Comparison of ENCODE assay signal across 17 cellular contexts in the genomic region with DNA sequence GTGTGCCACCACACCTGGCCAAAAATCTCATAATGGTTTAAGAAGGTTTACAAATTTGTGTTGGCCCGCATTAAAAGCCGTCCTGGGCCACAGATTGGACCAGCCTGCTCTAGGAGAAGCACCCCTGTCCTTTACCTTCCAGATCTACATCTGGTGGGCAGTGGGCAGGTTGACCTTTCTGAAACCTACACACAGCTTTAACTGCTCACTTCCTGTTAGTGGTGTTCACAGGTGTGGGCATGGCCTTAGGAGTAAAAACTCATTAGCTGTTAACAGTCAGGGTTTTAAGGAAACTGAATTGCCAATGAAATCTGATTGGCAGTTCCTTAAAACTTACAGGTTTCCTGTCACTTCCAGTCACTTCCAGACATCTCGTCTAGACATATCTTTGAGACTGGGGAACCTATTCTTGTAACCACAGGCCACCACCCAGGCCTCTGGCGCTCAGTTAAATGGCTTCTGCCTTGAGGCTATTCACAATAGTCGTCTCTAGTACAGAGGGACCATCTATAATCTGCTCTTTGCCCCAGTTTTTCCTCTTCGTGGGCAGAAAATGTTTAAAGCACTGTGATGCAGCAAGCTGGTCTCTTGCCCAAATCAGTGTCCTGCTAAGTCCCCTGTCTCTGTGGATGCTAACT. TPM values are rescaled to one million over a fixed set of nuclear protein-coding genes. Genes with fewer than 3 reads are reported as not detected.
DNase-seq lines count a peak whose midpoint lies in the region; ATAC-seq, FAIRE-seq and TF ChIP-seq lines count a peak whose summit lies in the region.
"Had no signal": no experiment of that assay in that cellular context is flagged by ENCODE, and none has a peak within 500 bp of the region (broad histone marks: within the 10 kb centered on the region; RNA-seq: fewer than 3 reads in every experiment).

No MANE protein-coding gene starts in this region.

- no peak overlapping the region for H3K27ac ChIP-seq in MM.1S (ENCODE audit: low read length)
- H3K27ac ChIP-seq: Peyer's patch had no signal

- no peak for FAIRE-seq in GM12891 (lab: Jason Lieb, UNC)

- no peaks in the 10 kb centered on the region for H3F3A ChIP-seq in MM.1S (ENCODE audit: insufficient read depth, low read length)

- H3K9me3 Mint-ChIP-seq in chondrocyte (ENCODE audit: low read depth), result peaks cover 18% of the 10 kb centered on the region
- peaks cover 7 to 12% of the 10 kb centered on the region in 2 donors for H3K9me3 Mint-ChIP-seq in stimulated activated naive B cell treated with anti-CD40 and anti-IgM and Interleukin-4, amounts not matched to agents 10 μg/mL and 1 μg/mL and 100 μg/mL, for 72 hours

- DNase-seq in GM12891 (ENCODE audit: insufficient read length, low spot score), result no peak
- peak; percentile 34 for DNase-seq in MM.1S
- DNase-seq in chondrocyte (ENCODE audit: low spot score), result no peak
- no peak for DNase-seq in stimulated activated naive B cell treated with anti-CD40 and anti-IgM and Interleukin-4, amounts not matched to agents 10 μg/mL and 1 μg/mL and 100 μg/mL, for 72 hours
- DNase-seq in Right ventricle myocardium inferior (ENCODE audit: missing footprints), result no peak
- DNase-seq in GM03348 (ENCODE audit: low spot score), result no peak
- DNase-seq: DMS153, NCI-H187 treated with DMSO at 0.1 percent for 48 hours had no signal

- no peak for TF ChIP-seq POLR2A in GM12891 (IDR thresholded peaks at IDR 0.05; ENCODE audit: low read depth, low read length)

- H4K20me1 ChIP-seq in MM.1S (ENCODE audit: insufficient read depth, low read length), result no peaks in the 10 kb centered on the region

- no peaks in the 10 kb centered on the region for H3K9me2 ChIP-seq in MM.1S (replicated peaks; ENCODE audit: insufficient read depth, low read length)

- no peak overlapping the region for H2AFZ ChIP-seq in MM.1S (ENCODE audit: low read length)

- no peak overlapping the region for H3K4me3 ChIP-seq in MM.1S (ENCODE audit: low read length)
- H3K4me3 ChIP-seq: Peyer's patch had no signal

- H3K4me3 Mint-ChIP-seq in chondrocyte (ENCODE audit: unreplicated experiment), result no peak overlapping the region
- H3K4me3 Mint-ChIP-seq in stimulated activated naive B cell treated with anti-CD40 and anti-IgM and Interleukin-4, amounts not matched to agents 10 μg/mL and 1 μg/mL and 100 μg/mL, for 72 hours, result no peak overlapping the region
- H3K4me3 Mint-ChIP-seq: CD4-positive, alpha-beta T cell had no signal

- peak; percentile 80 to 85 for ATAC-seq in stimulated activated naive B cell treated with anti-CD40 and anti-IgM and Interleukin-4, amounts not matched to agents 10 μg/mL and 1 μg/mL and 100 μg/mL, for 72 hours (replicated peaks)
- no peak for ATAC-seq in Right ventricle myocardium inferior
- no peak for ATAC-seq in HG03095 (IDR thresholded peaks at IDR 0.05; ENCODE audit: unreplicated experiment)

- H3K27ac Mint-ChIP-seq in chondrocyte (ENCODE audit: unreplicated experiment), result peak overlapping the region; percentile 41
- no peak overlapping the region for H3K27ac Mint-ChIP-seq in stimulated activated naive B cell treated with anti-CD40 and anti-IgM and Interleukin-4, amounts not matched to agents 10 μg/mL and 1 μg/mL and 100 μg/mL, for 72 hours
- H3K27ac Mint-ChIP-seq: CD4-positive, alpha-beta T cell had no signal

- no peaks in the 10 kb centered on the region; the same call in 1 of the 2 replicates for H3K27me3 ChIP-seq in MM.1S (replicated peaks; ENCODE audit: insufficient read depth, low read length)
- H3K27me3 ChIP-seq: Peyer's patch had no signal

- H3K36me3 ChIP-seq in MM.1S (replicated peaks; ENCODE audit: insufficient read depth, low read length), result no peaks in the 10 kb centered on the region
- H3K36me3 ChIP-seq: Peyer's patch had no signal

- peaks cover 5% of the 10 kb centered on the region for H3K36me3 Mint-ChIP-seq in chondrocyte (ENCODE audit: low read depth)
- H3K36me3 Mint-ChIP-seq in stimulated activated naive B cell treated with anti-CD40 and anti-IgM and Interleukin-4, amounts not matched to agents 10 μg/mL and 1 μg/mL and 100 μg/mL, for 72 hours, result peaks cover 8 to 10% of the 10 kb centered on the region in 2 donors
- H3K36me3 Mint-ChIP-seq: IgD-negative memory B cell had no signal

- H3K4me1 Mint-ChIP-seq in chondrocyte (ENCODE audit: low read depth), result no peaks in the 10 kb centered on the region
- H3K4me1 Mint-ChIP-seq in stimulated activated naive B cell treated with anti-CD40 and anti-IgM and Interleukin-4, amounts not matched to agents 10 μg/mL and 1 μg/mL and 100 μg/mL, for 72 hours, result peaks cover 2 to 9% of the 10 kb centered on the region in 2 donors

- intact Hi-C loops in Right ventricle myocardium inferior (cut with DNase I), result loop anchor here (1.0 kb wide), 1 partner anchor 46 kb away; no protein-coding TSS in a partner anchor

- no peak overlapping the region for H3K4me2 ChIP-seq in MM.1S (ENCODE audit: low read depth, low read length)

- no peaks in the 10 kb centered on the region for H3K79me2 ChIP-seq in MM.1S (ENCODE audit: low read length)

- no peaks in the 10 kb centered on the region for H3K9me3 ChIP-seq in MM.1S (replicated peaks; ENCODE audit: insufficient read depth, low read length)

- peaks cover 7% of the 10 kb centered on the region for H3K4me1 ChIP-seq in MM.1S (ENCODE audit: low read length)
- H3K4me1 ChIP-seq: Peyer's patch had no signal

- H3K27me3 Mint-ChIP-seq in chondrocyte (ENCODE audit: low read depth), result peaks cover 3% of the 10 kb centered on the region
- H3K27me3 Mint-ChIP-seq in stimulated activated naive B cell treated with anti-CD40 and anti-IgM and Interleukin-4, amounts not matched to agents 10 μg/mL and 1 μg/mL and 100 μg/mL, for 72 hours, result peaks cover 0 to 18% of the 10 kb centered on the region in 2 donors
- H3K27me3 Mint-ChIP-seq: CD4-positive, alpha-beta T cell; IgD-negative memory B cell had no signal

- TF ChIP-seq CTCF in MM.1S (IDR thresholded peaks at IDR 0.05; ENCODE audit: low read length), result no peak
- no peak for TF ChIP-seq CTCF in chondrocyte (IDR thresholded peaks at IDR 0.05)

- no peak overlapping the region for H3K9ac ChIP-seq in MM.1S (ENCODE audit: low read length)

TF ChIP-seq in GM12891, 5 proteins besides CTCF, POLR2A, EP300 and RAD21:
- TF ChIP-seq SPI1 (IDR thresholded peaks at IDR 0.05; ENCODE audit: low read depth, low read length) (peak; percentile 50), POU2F2 (IDR thresholded peaks at IDR 0.05; ENCODE audit: low read depth, low read length) (no peak)

RNA-seq across cellular contexts. Expression of a gene that starts 29.3 kb away (rescaled TPM):
- polyA plus RNA-seq in GM12891 (2012; ENCODE audit: low read depth, missing spikeins), result 36.5 TPM
- not detected in 3 replicates for total RNA-seq in chondrocyte
- total RNA-seq in Right ventricle myocardium inferior, result 2.5 TPM
- total RNA-seq: G401, LHCN-M2, NCI-H460, SK-MEL-5 had no signal

RNA-seq across cellular contexts. Expression of a gene that starts 29.4 kb away (rescaled TPM):
- 34.6 TPM for polyA plus RNA-seq in GM12891 (2012; ENCODE audit: low read depth, missing spikeins)
- total RNA-seq in chondrocyte (not detected in 3 replicates), Right ventricle myocardium inferior (6.3 TPM)
- total RNA-seq: H4, LHCN-M2, NCI-H460, SK-MEL-5 had no signal

RNA-seq across cellular contexts. Expression of a gene that starts 48.5 kb away (rescaled TPM):
- polyA plus RNA-seq in GM12891 (2012; ENCODE audit: low read depth, missing spikeins), result not detected
- total RNA-seq in chondrocyte, result 0.07 TPM in 1 of 3 replicates, not detected in the others
- not detected for total RNA-seq in Right ventricle myocardium inferior
- total RNA-seq: G401, H4, LHCN-M2, NCI-H460, SK-MEL-5 had no signal
- polyA plus RNA-seq: IgD-negative memory B cell had no signal

RNA-seq across cellular contexts. Expression of a gene that starts 49.5 kb away (rescaled TPM):
- 1.0 TPM for polyA plus RNA-seq in GM12891 (2012; ENCODE audit: low read depth, missing spikeins)
- 0.36 TPM in 1 of 3 replicates, not detected in the others for total RNA-seq in chondrocyte
- 0.78 TPM for total RNA-seq in Right ventricle myocardium inferior
- total RNA-seq: CD4-positive, alpha-beta T cell; NCI-H460; Peyer's patch had no signal

Comparison
In these comparisons a context has a peak if more than half of its experiments do, and no peak if none do; other contexts are left out.
1. ATAC-seq: peak in stimulated activated naive B cell treated with anti-CD40 and anti-IgM and Interleukin-4, amounts not matched to agents 10 μg/mL and 1 μg/mL and 100 μg/mL, for 72 hours (2 of 2); none in Right ventricle myocardium inferior (single experiment) and HG03095 (single experiment).